1 cellular context compared by ENCODE assay signal in genomic region chr6:150866147-150867073, GRCh38.
A peak's percentile ranks its signal among the peaks of the same experiment; 100 is the strongest.
TF ChIP-seq lines count a peak whose summit lies in the region.

No MANE protein-coding gene starts in this region.

TF ChIP-seq in K562, 482 proteins besides CTCF, POLR2A, EP300 and RAD21 (continued from another document and continues in another):
- peak; percentile 31; the same call in 1 of the 2 replicates for TF ChIP-seq PHF8 (IDR thresholded peaks at IDR 0.05; ENCODE audit: borderline replicate concordance, low read length)
- no peak for TF ChIP-seq ERF (CRISPR knock-in tag; IDR thresholded peaks at IDR 0.05)
- TF ChIP-seq ZNF780A (CRISPR knock-in tag; IDR thresholded peaks at IDR 0.05), result no peak
- no peak for TF ChIP-seq SREBF1 (IDR thresholded peaks at IDR 0.05; ENCODE audit: borderline replicate concordance, low read depth, low read length)
- TF ChIP-seq BMI1 (IDR thresholded peaks at IDR 0.05; ENCODE audit: low read length), result no peak
- TF ChIP-seq NFIX (CRISPR knock-in tag; IDR thresholded peaks at IDR 0.05; ENCODE audit: low read depth), result no peak
- TF ChIP-seq ZNF280B (CRISPR knock-in tag; IDR thresholded peaks at IDR 0.05), result no peak
- TF ChIP-seq HDAC2 (IDR thresholded peaks at IDR 0.05), result peak; percentile 64; the same call in 1 of the 2 replicates
- TF ChIP-seq PTTG1 (tag; IDR thresholded peaks at IDR 0.05; ENCODE audit: low read depth), result no peak
- TF ChIP-seq HDAC6 (IDR thresholded peaks at IDR 0.05; ENCODE audit: low read depth, low read length), result no peak
- 0 out of 2 replicates have a peak, but pooled peaks have one; percentile 29 for TF ChIP-seq CBFB (CRISPR knock-in tag; IDR thresholded peaks at IDR 0.05)
- TF ChIP-seq ZBTB1 (CRISPR knock-in tag; IDR thresholded peaks at IDR 0.05; ENCODE audit: borderline replicate concordance, low read depth), result no peak
- TF ChIP-seq ZNF408 (CRISPR knock-in tag; IDR thresholded peaks at IDR 0.05; ENCODE audit: low read depth), result no peak
- TF ChIP-seq ZBTB2 (IDR thresholded peaks at IDR 0.05), result no peak
- peak; percentile 94 for TF ChIP-seq ATF3 (IDR thresholded peaks at IDR 0.05)
- peak; percentile 87 for TF ChIP-seq ATF3 (CRISPR knock-in tag; conservative IDR thresholded peaks at IDR 0.05)
- peak; percentile 46; the same call in 1 of the 2 replicates for TF ChIP-seq POLR2AphosphoS5 (IDR thresholded peaks at IDR 0.05; ENCODE audit: control insufficient read depth, insufficient read depth, low read depth, low read length)
- no peak for TF ChIP-seq ZNF184 (CRISPR knock-in tag; IDR thresholded peaks at IDR 0.05)
- TF ChIP-seq ZNF668 (CRISPR knock-in tag; IDR thresholded peaks at IDR 0.05), result no peak
- TF ChIP-seq JUND (IDR thresholded peaks at IDR 0.05; ENCODE audit: borderline replicate concordance, low read depth, low read length), result peak; percentile 61
- peak; percentile 22; the same call in 1 of the 3 replicates for TF ChIP-seq JUND (tag; IDR thresholded peaks at IDR 0.05; ENCODE audit: borderline replicate concordance, low read depth, low read length)
- TF ChIP-seq BDP1 (IDR thresholded peaks at IDR 0.05; ENCODE audit: insufficient read depth, insufficient read length), result no peak
- no peak for TF ChIP-seq ZNF584 (CRISPR knock-in tag; IDR thresholded peaks at IDR 0.05; ENCODE audit: low read depth)
- peak; percentile 74 for TF ChIP-seq CREB1 (IDR thresholded peaks at IDR 0.05)
- no peak; the same call in 1 of the 2 replicates for TF ChIP-seq CREB1 (CRISPR knock-in tag; IDR thresholded peaks at IDR 0.05)
- TF ChIP-seq MAFF (IDR thresholded peaks at IDR 0.05; ENCODE audit: low read length), result no peak
- 0 out of 2 replicates have a peak, but pooled peaks have one; percentile 30 for TF ChIP-seq ZBTB43 (CRISPR knock-in tag; IDR thresholded peaks at IDR 0.05)
- no peak for TF ChIP-seq STAT6 (CRISPR knock-in tag; IDR thresholded peaks at IDR 0.05)
- no peak for TF ChIP-seq HDAC3 (IDR thresholded peaks at IDR 0.05; ENCODE audit: borderline replicate concordance, partially characterized antibody)
- TF ChIP-seq TBL1XR1 (IDR thresholded peaks at IDR 0.05; ENCODE audit: low read length in 2 of 2), result 0 out of 4 replicates have a peak, but pooled peaks of 1 of the 2 experiments have one; percentile 23
- TF ChIP-seq NRF1 (conservative IDR thresholded peaks at IDR 0.05 in 1 of 2, IDR thresholded peaks at IDR 0.05 in 1 of 2), result peak; percentile 80 to 82
- TF ChIP-seq LCOR (CRISPR knock-in tag; IDR thresholded peaks at IDR 0.05), result no peak
- no peak for TF ChIP-seq ZBTB12 (CRISPR knock-in tag; IDR thresholded peaks at IDR 0.05)
- no peak for TF ChIP-seq CREB5 (CRISPR knock-in tag; IDR thresholded peaks at IDR 0.05)
- TF ChIP-seq RBM14 (IDR thresholded peaks at IDR 0.05; ENCODE audit: borderline replicate concordance, insufficient read depth, low read depth, low read length), result peak; percentile 19; the same call in 1 of the 2 replicates
- no peak for TF ChIP-seq ZNF507 (tag; conservative IDR thresholded peaks at IDR 0.05)
- no peak for TF ChIP-seq ZNF253 (CRISPR knock-in tag; conservative IDR thresholded peaks at IDR 0.05)
- TF ChIP-seq JUN (IDR thresholded peaks at IDR 0.05; ENCODE audit: borderline replicate concordance, low read depth, low read length), result peak; percentile 65; the same call in 1 of the 2 replicates
- 0 out of 2 replicates have a peak, but pooled peaks have one; percentile 35 for TF ChIP-seq JUN (CRISPR knock-in tag; IDR thresholded peaks at IDR 0.05; ENCODE audit: borderline replicate concordance)
- TF ChIP-seq FOXK2 (conservative IDR thresholded peaks at IDR 0.05 in 1 of 2, IDR thresholded peaks at IDR 0.05 in 1 of 2; ENCODE audit: low read depth in 2 of 2), result 0 out of 4 replicates have a peak, but pooled peaks of 1 of the 2 experiments have one; percentile 16
- TF ChIP-seq SRSF3 (IDR thresholded peaks at IDR 0.05; ENCODE audit: insufficient read depth, low read length), result no peak
- no peak for TF ChIP-seq HBP1 (CRISPR knock-in tag; IDR thresholded peaks at IDR 0.05)
- TF ChIP-seq ATF7 (IDR thresholded peaks at IDR 0.05), result peak; percentile 83
- no peak for TF ChIP-seq ZNF79 (CRISPR knock-in tag; IDR thresholded peaks at IDR 0.05; ENCODE audit: low read depth)
- TF ChIP-seq DACH1 (IDR thresholded peaks at IDR 0.05; ENCODE audit: partially characterized antibody), result peak; percentile 63
- peak; percentile 93 for TF ChIP-seq ZBTB7A (IDR thresholded peaks at IDR 0.05; ENCODE audit: borderline replicate concordance, control insufficient read depth, low read depth, low read length)
- peak; percentile 82; the same call in 1 of the 2 replicates for TF ChIP-seq ZNF124 (CRISPR knock-in tag; IDR thresholded peaks at IDR 0.05)
- no peak for TF ChIP-seq CBX5 (IDR thresholded peaks at IDR 0.05; ENCODE audit: borderline replicate concordance, low read depth)
- TF ChIP-seq ZNF232 (CRISPR knock-in tag; IDR thresholded peaks at IDR 0.05), result no peak
- peak; percentile 78 for TF ChIP-seq ZFX (CRISPR knock-in tag; IDR thresholded peaks at IDR 0.05)
- TF ChIP-seq FOXA3 (CRISPR knock-in tag; conservative IDR thresholded peaks at IDR 0.05 in 1 of 2, IDR thresholded peaks at IDR 0.05 in 1 of 2), result no peak
- peak; percentile 90; the same call in 1 of the 2 replicates for TF ChIP-seq ZNF395 (CRISPR knock-in tag; IDR thresholded peaks at IDR 0.05)
- no peak for TF ChIP-seq ZNF76 (CRISPR knock-in tag; IDR thresholded peaks at IDR 0.05; ENCODE audit: borderline replicate concordance)
- TF ChIP-seq FOXJ2 (tag; IDR thresholded peaks at IDR 0.05), result no peak
- peak; percentile 66 to 98 for TF ChIP-seq MAZ (CRISPR knock-in tag; conservative IDR thresholded peaks at IDR 0.05 in 1 of 2, IDR thresholded peaks at IDR 0.05 in 1 of 2)
- no peak for TF ChIP-seq THRAP3 (IDR thresholded peaks at IDR 0.05; ENCODE audit: borderline replicate concordance)
- TF ChIP-seq RBM25 (IDR thresholded peaks at IDR 0.05; ENCODE audit: low read depth, low read length, severe bottlenecking), result peak; percentile 34
- peak; percentile 23 for TF ChIP-seq KDM5B (IDR thresholded peaks at IDR 0.05; ENCODE audit: insufficient replicate concordance, low read depth, low read length)
- TF ChIP-seq USF1 (CRISPR knock-in tag; IDR thresholded peaks at IDR 0.05), result peak; percentile 74
